Comparison of ENCODE assay signal across 2 cellular contexts in the genomic region with DNA sequence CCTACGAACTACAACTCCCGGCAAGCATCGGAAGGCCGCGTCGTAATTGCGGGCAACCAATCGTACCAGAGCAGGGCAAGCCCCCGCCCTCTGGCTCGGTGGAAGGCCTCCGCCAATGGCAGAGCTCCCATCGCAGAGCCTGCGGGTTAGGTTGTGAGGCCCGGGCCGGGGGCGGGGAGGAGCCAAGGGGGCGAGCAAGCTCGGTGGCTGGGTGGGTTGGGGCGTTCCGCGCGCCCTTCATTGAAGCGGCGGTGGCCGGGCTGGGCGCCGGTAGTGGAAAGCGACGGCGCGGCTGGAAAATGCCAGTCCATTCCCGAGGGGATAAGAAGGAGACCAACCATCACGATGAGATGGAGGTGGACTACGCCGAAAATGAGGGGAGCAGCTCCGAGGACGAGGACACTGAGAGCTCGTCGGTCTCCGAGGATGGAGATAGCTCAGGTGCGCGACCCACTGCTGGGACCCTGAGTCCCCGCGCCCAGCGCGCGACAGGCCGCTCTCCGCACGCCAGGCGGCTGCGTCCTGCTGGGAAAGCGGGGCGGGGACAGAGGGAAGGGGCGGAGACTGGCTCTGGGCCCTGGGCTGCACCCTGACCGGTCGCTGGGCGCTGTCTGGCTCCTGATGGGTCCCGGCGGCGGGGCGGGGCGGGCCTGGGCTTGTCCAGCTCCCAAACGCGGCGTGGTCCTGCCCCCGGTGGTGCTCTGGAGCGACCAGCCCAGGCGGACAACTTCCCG.
A peak's percentile ranks its signal among the peaks of the same experiment; 100 is the strongest.
TF ChIP-seq lines count a peak whose summit lies in the region.

TSS of gene BRMS1L (plus strand) at position 121 of the 734 bp plus-strand sequence. CDS start at position 300, 179 bp downstream.

TF ChIP-seq in HCT116, 20 proteins besides CTCF, POLR2A, EP300 and RAD21 (continued from another document):
- TF ChIP-seq, protein P1, sequence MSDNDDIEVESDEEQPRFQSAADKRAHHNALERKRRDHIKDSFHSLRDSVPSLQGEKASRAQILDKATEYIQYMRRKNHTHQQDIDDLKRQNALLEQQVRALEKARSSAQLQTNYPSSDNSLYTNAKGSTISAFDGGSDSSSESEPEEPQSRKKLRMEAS (IDR thresholded peaks at IDR 0.05): peak; percentile 39
- TF ChIP-seq ZFX (IDR thresholded peaks at IDR 0.05) (peak; percentile 80; the same call in 1 of the 2 replicates), CEBPB (IDR thresholded peaks at IDR 0.05; ENCODE audit: low read depth) (no peak), EZH2phosphoT487 (IDR thresholded peaks at IDR 0.05; ENCODE audit: borderline replicate concordance) (no peak), SIN3A (IDR thresholded peaks at IDR 0.05; ENCODE audit: low read depth) (peak; percentile 69), YY1 (IDR thresholded peaks at IDR 0.05; ENCODE audit: extremely low read depth, insufficient replicate concordance, low read depth, low read length) (peak; percentile 24)

TF ChIP-seq in neural cell, 6 proteins besides CTCF, POLR2A, EP300 and RAD21 (continued from another document):
- TF ChIP-seq, protein P2, sequence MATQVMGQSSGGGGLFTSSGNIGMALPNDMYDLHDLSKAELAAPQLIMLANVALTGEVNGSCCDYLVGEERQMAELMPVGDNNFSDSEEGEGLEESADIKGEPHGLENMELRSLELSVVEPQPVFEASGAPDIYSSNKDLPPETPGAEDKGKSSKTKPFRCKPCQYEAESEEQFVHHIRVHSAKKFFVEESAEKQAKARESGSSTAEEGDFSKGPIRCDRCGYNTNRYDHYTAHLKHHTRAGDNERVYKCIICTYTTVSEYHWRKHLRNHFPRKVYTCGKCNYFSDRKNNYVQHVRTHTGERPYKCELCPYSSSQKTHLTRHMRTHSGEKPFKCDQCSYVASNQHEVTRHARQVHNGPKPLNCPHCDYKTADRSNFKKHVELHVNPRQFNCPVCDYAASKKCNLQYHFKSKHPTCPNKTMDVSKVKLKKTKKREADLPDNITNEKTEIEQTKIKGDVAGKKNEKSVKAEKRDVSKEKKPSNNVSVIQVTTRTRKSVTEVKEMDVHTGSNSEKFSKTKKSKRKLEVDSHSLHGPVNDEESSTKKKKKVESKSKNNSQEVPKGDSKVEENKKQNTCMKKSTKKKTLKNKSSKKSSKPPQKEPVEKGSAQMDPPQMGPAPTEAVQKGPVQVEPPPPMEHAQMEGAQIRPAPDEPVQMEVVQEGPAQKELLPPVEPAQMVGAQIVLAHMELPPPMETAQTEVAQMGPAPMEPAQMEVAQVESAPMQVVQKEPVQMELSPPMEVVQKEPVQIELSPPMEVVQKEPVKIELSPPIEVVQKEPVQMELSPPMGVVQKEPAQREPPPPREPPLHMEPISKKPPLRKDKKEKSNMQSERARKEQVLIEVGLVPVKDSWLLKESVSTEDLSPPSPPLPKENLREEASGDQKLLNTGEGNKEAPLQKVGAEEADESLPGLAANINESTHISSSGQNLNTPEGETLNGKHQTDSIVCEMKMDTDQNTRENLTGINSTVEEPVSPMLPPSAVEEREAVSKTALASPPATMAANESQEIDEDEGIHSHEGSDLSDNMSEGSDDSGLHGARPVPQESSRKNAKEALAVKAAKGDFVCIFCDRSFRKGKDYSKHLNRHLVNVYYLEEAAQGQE (IDR thresholded peaks at IDR 0.05; ENCODE audit: borderline replicate concordance): peak; percentile 73
- TF ChIP-seq EZH2 (IDR thresholded peaks at IDR 0.05; ENCODE audit: borderline replicate concordance, insufficient read depth, low read length, poor library complexity, severe bottlenecking): no peak
- TF ChIP-seq MXI1 (conservative IDR thresholded peaks at IDR 0.05; ENCODE audit: poor library complexity, severe bottlenecking): peak; percentile 77
